Comparison of ENCODE assay signal across 13 cellular contexts in the genomic region with DNA sequence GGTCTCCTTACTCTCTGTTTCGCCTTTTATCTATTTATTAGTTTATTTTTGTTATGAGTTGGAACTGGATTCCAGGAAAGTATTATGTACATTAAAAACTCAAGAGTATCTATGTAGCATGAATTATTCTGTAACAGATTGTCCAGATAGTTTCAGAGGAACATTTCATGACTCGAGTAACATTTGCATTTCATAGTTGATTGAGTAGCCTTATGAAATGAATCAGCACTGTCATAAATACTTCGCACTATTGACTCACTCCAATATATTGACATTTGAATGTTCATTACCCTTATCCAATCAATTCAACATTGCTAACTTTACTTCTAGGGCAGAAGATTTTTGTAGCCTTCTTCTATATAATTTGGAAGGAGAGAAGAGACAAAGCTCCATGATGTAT. TPM values are rescaled to one million over a fixed set of nuclear protein-coding genes. Genes with fewer than 3 reads are reported as not detected.
DNase-seq lines count a peak whose midpoint lies in the region; ATAC-seq and TF ChIP-seq lines count a peak whose summit lies in the region.
"Had no signal": no experiment of that assay in that cellular context is flagged by ENCODE, and none has a peak within 500 bp of the region (broad histone marks: within the 10 kb centered on the region; RNA-seq: fewer than 3 reads in every experiment).

No MANE protein-coding gene starts in this region.

- no peak overlapping the region for H3K4me3 ChIP-seq in lower leg skin (ENCODE audit: low read depth, poor library complexity, severe bottlenecking)
- H3K4me3 ChIP-seq: ovary had no signal

- H3K27ac Mint-ChIP-seq in stimulated activated memory B cell treated with anti-CD40 and anti-IgM and Interleukin-4, amounts not matched to agents 10 μg/mL and 1 μg/mL and 100 μg/mL, for 72 hours: peak overlapping the region; percentile 97
- H3K27ac Mint-ChIP-seq: WTC11 had no signal

- 92 to 93% methylated on average over 3 of the region's 3 CpGs for WGBS in lower leg skin, 2 donors

- no peaks in the 10 kb centered on the region for H3K9me3 Mint-ChIP-seq in stimulated activated memory B cell treated with anti-CD40 and anti-IgM and Interleukin-4, amounts not matched to agents 10 μg/mL and 1 μg/mL and 100 μg/mL, for 72 hours

- H3K36me3 Mint-ChIP-seq in stimulated activated memory B cell treated with anti-CD40 and anti-IgM and Interleukin-4, amounts not matched to agents 10 μg/mL and 1 μg/mL and 100 μg/mL, for 72 hours: peaks cover 40% of the 10 kb centered on the region
- H3K36me3 Mint-ChIP-seq: brain had no signal

- no peak for TF ChIP-seq POLR2A in lower leg skin (IDR thresholded peaks at IDR 0.05)

- intact Hi-C loops in lower leg skin (cut with DNase I; ENCODE audit: low total_unique reads): no loop called here

- TF ChIP-seq CTCF in lower leg skin (IDR thresholded peaks at IDR 0.05): no peak

- ATAC-seq in GM19035 (IDR thresholded peaks at IDR 0.05; ENCODE audit: unreplicated experiment) (peak; percentile 65), GM21737 (IDR thresholded peaks at IDR 0.05; ENCODE audit: unreplicated experiment) (peak; percentile 66), HG03108 (IDR thresholded peaks at IDR 0.05; ENCODE audit: unreplicated experiment) (peak; percentile 63)
- ATAC-seq in stimulated activated memory B cell treated with anti-CD40 and anti-IgM and Interleukin-4, amounts not matched to agents 10 μg/mL and 1 μg/mL and 100 μg/mL, for 72 hours: peak; percentile 81
- ATAC-seq: WTC11 had no signal

- peaks cover 80% of the 10 kb centered on the region for H3K4me1 Mint-ChIP-seq in stimulated activated memory B cell treated with anti-CD40 and anti-IgM and Interleukin-4, amounts not matched to agents 10 μg/mL and 1 μg/mL and 100 μg/mL, for 72 hours
- H3K4me1 Mint-ChIP-seq: brain had no signal

- peak overlapping the region; percentile 76 for H3K4me3 Mint-ChIP-seq in stimulated activated memory B cell treated with anti-CD40 and anti-IgM and Interleukin-4, amounts not matched to agents 10 μg/mL and 1 μg/mL and 100 μg/mL, for 72 hours
- H3K4me3 Mint-ChIP-seq: WTC11 had no signal

- no peaks in the 10 kb centered on the region for H3K27me3 Mint-ChIP-seq in stimulated activated memory B cell treated with anti-CD40 and anti-IgM and Interleukin-4, amounts not matched to agents 10 μg/mL and 1 μg/mL and 100 μg/mL, for 72 hours

- DNase-seq in foreskin melanocyte: no peak
- no peak for DNase-seq in SKM-1 treated with dmso at 0.1 percent for 144 hours (lab: John Stamatoyannopoulos, UW; ENCODE audit: unreplicated experiment)
- no peak for DNase-seq in lower leg skin (ENCODE audit: low spot score in 2 of 2)
- DNase-seq: mesendoderm; NCI-H524 treated with DMSO at 0.1 percent for 48 hours; ovary; stimulated activated naive CD4-positive, alpha-beta T cell treated with Interleukin-2 at 50 U/mL for 16 hours had no signal

RNA-seq across cellular contexts. Expression of a gene that starts 11.3 kb away (rescaled TPM):
- total RNA-seq in lower leg skin: 10 to 100 TPM; 10.7 to 18.3 (median 13.8) TPM
